Comparison of ENCODE assay signal across 8 cellular contexts in the genomic region with DNA sequence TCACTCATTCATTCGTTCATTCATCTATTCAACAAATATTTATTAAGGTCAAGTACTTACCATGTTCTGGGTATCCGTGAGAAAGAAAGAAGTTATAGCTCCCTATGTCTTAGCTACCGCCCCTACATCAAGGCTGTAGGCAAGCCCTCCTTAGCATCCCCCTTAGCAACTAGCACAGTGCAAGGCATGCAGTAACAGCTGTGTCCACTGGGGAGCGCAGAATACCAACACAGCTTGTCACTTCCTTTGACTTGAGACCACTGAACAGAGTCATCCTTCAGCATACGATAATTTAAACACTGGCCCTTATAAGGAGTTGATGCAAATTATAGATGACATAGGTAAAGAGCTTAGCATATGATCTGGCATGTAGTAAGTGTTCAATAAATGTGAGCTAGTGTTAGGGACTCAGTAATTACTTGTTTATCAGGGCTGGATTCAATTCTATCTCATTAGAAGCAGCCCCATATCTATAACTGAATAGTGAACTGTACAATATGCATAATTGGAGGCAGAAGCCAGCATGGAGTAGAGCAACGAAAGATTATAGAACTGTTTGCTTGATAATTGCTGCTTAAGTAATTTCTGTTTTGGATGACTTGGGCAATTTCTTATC. TPM values are rescaled to one million over a fixed set of nuclear protein-coding genes. Genes with fewer than 3 reads are reported as not detected.
DNase-seq lines count a peak whose midpoint lies in the region; ATAC-seq and TF ChIP-seq lines count a peak whose summit lies in the region.

No MANE protein-coding gene starts in this region.

- H3K9me2 ChIP-seq in MM.1S (replicated peaks; ENCODE audit: insufficient read depth, low read length): no peaks in the 10 kb centered on the region

- H3K4me2 ChIP-seq in MM.1S (ENCODE audit: low read depth, low read length): no peak overlapping the region

- H3K4me1 ChIP-seq in MM.1S (ENCODE audit: low read length): no peaks in the 10 kb centered on the region

- no peaks in the 10 kb centered on the region for H3K9me3 ChIP-seq in MM.1S (replicated peaks; ENCODE audit: insufficient read depth, low read length)

- ATAC-seq in GM21723 (IDR thresholded peaks at IDR 0.05; ENCODE audit: unreplicated experiment) (peak; percentile 96), HG02678 (IDR thresholded peaks at IDR 0.05; ENCODE audit: unreplicated experiment) (no peak)

- no peaks in the 10 kb centered on the region for H3K79me2 ChIP-seq in MM.1S (ENCODE audit: low read length)

- no peak overlapping the region for H3K4me3 ChIP-seq in GM06990 (replicated peaks; ENCODE audit: low read depth, low read length)
- no peak overlapping the region for H3K4me3 ChIP-seq in MM.1S (ENCODE audit: low read length)

- H3K9ac ChIP-seq in MM.1S (ENCODE audit: low read length): no peak overlapping the region

- H4K20me1 ChIP-seq in MM.1S (ENCODE audit: insufficient read depth, low read length): no peaks in the 10 kb centered on the region

- no peak overlapping the region for H2AFZ ChIP-seq in MM.1S (ENCODE audit: low read length)

- H3K27me3 ChIP-seq in GM06990 (replicated peaks; ENCODE audit: control insufficient read depth, insufficient read depth, low read length) (no peaks in the 10 kb centered on the region; the same call in 1 of the 2 replicates), MM.1S (replicated peaks; ENCODE audit: insufficient read depth, low read length) (no peaks in the 10 kb centered on the region)

- DNase-seq in GM06990 (ENCODE audit: extremely low read depth, insufficient read length) (peak; percentile 10), MM.1S (peak; percentile 41), dermis blood vessel endothelial cell (peak; percentile 70), lung microvascular endothelial cell (ENCODE audit: low read depth in 2 of 2) (peak; percentile 56 to 59)
- DNase-seq in activated CD4-positive, CD25-positive, alpha-beta regulatory T cell treated with anti-CD3 and anti-CD28 coated beads, Interleukin-2, amount 50 U/mL, for 72 hours: peak; percentile 55
- DNase-seq in stimulated activated CD8-positive, alpha-beta memory T cell treated with anti-CD3 and anti-CD28 coated beads, Interleukin-4, amount 100 ng/mL, for 48 hours: peak; percentile 67

- no peaks in the 10 kb centered on the region for H3K36me3 ChIP-seq in GM06990 (ENCODE audit: control insufficient read depth, insufficient read depth, low read length)
- H3K36me3 ChIP-seq in MM.1S (replicated peaks; ENCODE audit: insufficient read depth, low read length): no peaks in the 10 kb centered on the region

- no peaks in the 10 kb centered on the region for H3F3A ChIP-seq in MM.1S (ENCODE audit: insufficient read depth, low read length)

- TF ChIP-seq CTCF in GM06990 (IDR thresholded peaks at IDR 0.05; ENCODE audit: insufficient read depth, low read length, poor library complexity, severe bottlenecking): peak; percentile 86
- TF ChIP-seq CTCF in MM.1S (IDR thresholded peaks at IDR 0.05; ENCODE audit: low read length): peak; percentile 76

- H3K27ac ChIP-seq in MM.1S (ENCODE audit: low read length): no peak overlapping the region

RNA-seq across cellular contexts. Expression of a gene that starts 8.7 kb away (rescaled TPM):
- not detected in 2 replicates for total RNA-seq in dermis blood vessel endothelial cell
- total RNA-seq in lung microvascular endothelial cell: not detected in 2 replicates

RNA-seq across cellular contexts. Expression of a gene that starts 46.1 kb away (rescaled TPM):
- total RNA-seq in dermis blood vessel endothelial cell (not detected in 2 replicates), lung microvascular endothelial cell (not detected in 2 replicates)

Comparison
In these comparisons a context has a peak if more than half of its experiments do, and no peak if none do; other contexts are left out.
1. DNase-seq: peak in every context shown above with its lines; median percentile 70 in dermis blood vessel endothelial cell; 67 in stimulated activated CD8-positive, alpha-beta memory T cell treated with anti-CD3 and anti-CD28 coated beads, Interleukin-4, amount 100 ng/mL, for 48 hours; 58 in lung microvascular endothelial cell; 55 in activated CD4-positive, CD25-positive, alpha-beta regulatory T cell treated with anti-CD3 and anti-CD28 coated beads, Interleukin-2, amount 50 U/mL, for 72 hours; 41 in MM.1S; 10 in GM06990.